In the genomic region with DNA sequence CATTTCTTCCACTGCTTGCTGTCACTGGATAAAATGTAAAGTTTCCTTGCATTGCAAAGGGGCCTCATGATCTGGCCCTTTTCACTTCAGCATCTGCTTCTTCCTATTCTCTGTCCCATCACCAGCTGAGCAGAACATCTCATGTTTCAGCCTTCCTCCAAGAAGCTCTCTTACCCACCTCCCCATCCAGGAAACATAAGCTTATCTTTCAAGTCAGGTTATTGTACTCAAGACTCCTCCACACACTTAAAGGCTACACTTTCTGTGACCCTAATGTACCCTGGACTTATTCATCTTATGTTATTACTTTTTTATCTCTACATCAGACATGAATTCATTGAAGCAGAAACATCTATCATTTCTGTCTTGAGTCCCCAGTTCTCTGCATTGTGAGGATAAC, we compare ENCODE assay signal across 1 cellular context.
TF ChIP-seq lines count a peak whose summit lies in the region.

No MANE protein-coding gene starts in this region.

TF ChIP-seq in K562, 482 proteins besides CTCF, POLR2A, EP300 and RAD21 (continued from another document):
- TF ChIP-seq, protein P1, sequence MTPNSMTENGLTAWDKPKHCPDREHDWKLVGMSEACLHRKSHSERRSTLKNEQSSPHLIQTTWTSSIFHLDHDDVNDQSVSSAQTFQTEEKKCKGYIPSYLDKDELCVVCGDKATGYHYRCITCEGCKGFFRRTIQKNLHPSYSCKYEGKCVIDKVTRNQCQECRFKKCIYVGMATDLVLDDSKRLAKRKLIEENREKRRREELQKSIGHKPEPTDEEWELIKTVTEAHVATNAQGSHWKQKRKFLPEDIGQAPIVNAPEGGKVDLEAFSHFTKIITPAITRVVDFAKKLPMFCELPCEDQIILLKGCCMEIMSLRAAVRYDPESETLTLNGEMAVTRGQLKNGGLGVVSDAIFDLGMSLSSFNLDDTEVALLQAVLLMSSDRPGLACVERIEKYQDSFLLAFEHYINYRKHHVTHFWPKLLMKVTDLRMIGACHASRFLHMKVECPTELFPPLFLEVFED (CRISPR knock-in tag; conservative IDR thresholded peaks at IDR 0.05) = no peak
- TF ChIP-seq ZNF316 (IDR thresholded peaks at IDR 0.05) (no peak), NFIC (IDR thresholded peaks at IDR 0.05) (0 out of 2 replicates have a peak, but pooled peaks have one; percentile 8), ZNF133 (CRISPR knock-in tag; IDR thresholded peaks at IDR 0.05) (no peak), HLTF (IDR thresholded peaks at IDR 0.05) (no peak), ZKSCAN3 (CRISPR knock-in tag; IDR thresholded peaks at IDR 0.05) (no peak), DACH1 (IDR thresholded peaks at IDR 0.05; ENCODE audit: partially characterized antibody) (no peak), ZNF134 (CRISPR knock-in tag; conservative IDR thresholded peaks at IDR 0.05) (no peak), PCBP2 (IDR thresholded peaks at IDR 0.05; ENCODE audit: low read depth, low read length, poor library complexity, severe bottlenecking) (no peak), KDM1A (IDR thresholded peaks at IDR 0.05) (peak; percentile 16 to 28; a peak in 1 of 4 replicates), PRMT5 (CRISPR knock-in tag; IDR thresholded peaks at IDR 0.05) (no peak), HIVEP1 (CRISPR knock-in tag; IDR thresholded peaks at IDR 0.05) (no peak), KLF10 (CRISPR knock-in tag; IDR thresholded peaks at IDR 0.05) (no peak), ZBTB8A (IDR thresholded peaks at IDR 0.05; ENCODE audit: partially characterized antibody) (no peak), KDM5B (IDR thresholded peaks at IDR 0.05; ENCODE audit: insufficient replicate concordance, low read depth, low read length) (no peak), PHB2 (IDR thresholded peaks at IDR 0.05; ENCODE audit: low read depth) (no peak), TEAD4 (IDR thresholded peaks at IDR 0.05; ENCODE audit: low read length) (0 out of 2 replicates have a peak, but pooled peaks have one; percentile 28), TEAD4 (CRISPR knock-in tag; IDR thresholded peaks at IDR 0.05; ENCODE audit: borderline replicate concordance) (no peak), CBFA2T3 (IDR thresholded peaks at IDR 0.05) (peak; percentile 70), TAF15 (IDR thresholded peaks at IDR 0.05; ENCODE audit: low read depth, low read length) (no peak), DIDO1 (tag; IDR thresholded peaks at IDR 0.05; ENCODE audit: low read depth) (no peak), ZNF184 (CRISPR knock-in tag; IDR thresholded peaks at IDR 0.05) (no peak)
- TF ChIP-seq, protein P2, sequence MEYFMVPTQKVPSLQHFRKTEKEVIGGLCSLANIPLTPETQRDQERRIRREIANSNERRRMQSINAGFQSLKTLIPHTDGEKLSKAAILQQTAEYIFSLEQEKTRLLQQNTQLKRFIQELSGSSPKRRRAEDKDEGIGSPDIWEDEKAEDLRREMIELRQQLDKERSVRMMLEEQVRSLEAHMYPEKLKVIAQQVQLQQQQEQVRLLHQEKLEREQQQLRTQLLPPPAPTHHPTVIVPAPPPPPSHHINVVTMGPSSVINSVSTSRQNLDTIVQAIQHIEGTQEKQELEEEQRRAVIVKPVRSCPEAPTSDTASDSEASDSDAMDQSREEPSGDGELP (CRISPR knock-in tag; IDR thresholded peaks at IDR 0.05; ENCODE audit: borderline replicate concordance) = no peak
- TF ChIP-seq, protein P3, sequence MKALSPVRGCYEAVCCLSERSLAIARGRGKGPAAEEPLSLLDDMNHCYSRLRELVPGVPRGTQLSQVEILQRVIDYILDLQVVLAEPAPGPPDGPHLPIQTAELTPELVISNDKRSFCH (CRISPR knock-in tag; IDR thresholded peaks at IDR 0.05) = no peak
- TF ChIP-seq, protein P3 (tag; IDR thresholded peaks at IDR 0.05) = no peak
